21 cellular contexts compared by ENCODE assay signal in the genomic region with DNA sequence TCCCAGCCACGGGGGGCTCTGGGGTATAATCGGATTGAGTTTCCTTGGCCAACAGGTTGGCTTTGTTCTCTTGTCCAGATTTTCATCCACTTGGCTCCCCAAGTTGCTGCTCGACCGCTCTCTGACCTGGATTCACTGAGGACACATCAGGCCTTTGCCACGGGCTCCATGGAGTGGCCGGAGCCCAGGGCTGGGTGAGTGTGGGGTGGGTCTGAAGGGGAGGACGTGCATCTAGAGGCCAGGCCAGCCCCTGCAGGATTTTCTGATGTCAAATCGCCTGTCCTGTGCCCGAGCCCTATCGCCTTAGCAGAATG.
"Had no signal": no experiment of that assay in that cellular context is flagged by ENCODE, and none has a peak within 500 bp of the region (broad histone marks: within the 10 kb centered on the region; RNA-seq: fewer than 3 reads in every experiment).

No MANE protein-coding gene starts in this region.

- H3K27ac ChIP-seq: foreskin keratinocyte, neutrophil, right lobe of liver, spleen, transverse colon had no signal

- H3K4me3 Mint-ChIP-seq: dendritic cell treated with granulocyte-macrophage colony-stimulating factor and Interleukin-4, amounts not matched to agents 40 ng/mL and 50 ng/mL, for 4 days; nephron; stimulated activated naive B cell treated with anti-CD40 and anti-IgM and Interleukin-4, amounts not matched to agents 10 μg/mL and 1 μg/mL and 100 μg/mL, for 72 hours; stimulated activated naive CD8-positive, alpha-beta T cell treated with anti-CD3 and anti-CD28 coated beads, Interleukin-15, amount 100 ng/mL, for 72 hours had no signal

- H3K9me3 ChIP-seq: neutrophil, psoas muscle, right lobe of liver, spleen, thoracic aorta, transverse colon had no signal

- H3K36me3 Mint-ChIP-seq: naive B cell; stimulated activated naive B cell treated with anti-CD40 and anti-IgM and Interleukin-4, amounts not matched to agents 10 μg/mL and 1 μg/mL and 100 μg/mL, for 72 hours had no signal

- H3K4me1 Mint-ChIP-seq: stimulated activated naive CD8-positive, alpha-beta T cell treated with anti-CD3 and anti-CD28 coated beads, Interleukin-15, amount 100 ng/mL, for 72 hours had no signal

- H3K27me3 Mint-ChIP-seq: dendritic cell treated with granulocyte-macrophage colony-stimulating factor and Interleukin-4, amounts not matched to agents 40 ng/mL and 50 ng/mL, for 4 days; naive B cell; stimulated activated naive B cell treated with anti-CD40 and anti-IgM and Interleukin-4, amounts not matched to agents 10 μg/mL and 1 μg/mL and 100 μg/mL, for 72 hours; stimulated activated naive CD8-positive, alpha-beta T cell treated with anti-CD3 and anti-CD28 coated beads, Interleukin-15, amount 100 ng/mL, for 72 hours had no signal

- H3K4me3 ChIP-seq: lung, psoas muscle, right lobe of liver, spleen, thoracic aorta, transverse colon had no signal

- FAIRE-seq: colon had no signal

- ATAC-seq: foreskin keratinocyte; left colon; left ventricle myocardium superior; right lobe of liver; stimulated activated naive B cell treated with anti-CD40 and anti-IgM and Interleukin-4, amounts not matched to agents 10 μg/mL and 1 μg/mL and 100 μg/mL, for 72 hours; stimulated activated naive CD8-positive, alpha-beta T cell treated with anti-CD3 and anti-CD28 coated beads, Interleukin-15, amount 100 ng/mL, for 72 hours had no signal

- H3K36me3 ChIP-seq: neutrophil, right lobe of liver, spleen, thoracic aorta, transverse colon had no signal

- H3K27ac Mint-ChIP-seq: dendritic cell treated with granulocyte-macrophage colony-stimulating factor and Interleukin-4, amounts not matched to agents 40 ng/mL and 50 ng/mL, for 4 days had no signal

- H3K9me3 Mint-ChIP-seq: dendritic cell treated with granulocyte-macrophage colony-stimulating factor and Interleukin-4, amounts not matched to agents 40 ng/mL and 50 ng/mL, for 4 days; naive B cell; nephron; stimulated activated naive B cell treated with anti-CD40 and anti-IgM and Interleukin-4, amounts not matched to agents 10 μg/mL and 1 μg/mL and 100 μg/mL, for 72 hours; stimulated activated naive CD8-positive, alpha-beta T cell treated with anti-CD3 and anti-CD28 coated beads, Interleukin-15, amount 100 ng/mL, for 72 hours had no signal

- DNase-seq: foreskin keratinocyte; left colon; left ventricle myocardium superior; mesendoderm; naive B cell; psoas muscle; retina; right lobe of liver; spleen; stimulated activated CD4-positive, alpha-beta T cell treated with anti-CD3 and anti-CD28 coated beads, Interleukin-15, amount 100 ng/mL, for 24 hours; stimulated activated CD4-positive, alpha-beta T cell treated with anti-CD3 and anti-CD28 coated beads, Interleukin-1b, Interleukin-23, amount 100 ng/mL, for 48 hours; stimulated activated CD4-positive, alpha-beta T cell treated with anti-CD3 and anti-CD28 coated beads, Interleukin-4, amount 100 ng/mL, for 4 hours; stimulated activated naive B cell treated with anti-CD40 and anti-IgM and Interleukin-4, amounts not matched to agents 10 μg/mL and 1 μg/mL and 100 μg/mL, for 72 hours; stimulated activated naive CD8-positive, alpha-beta T cell treated with anti-CD3 and anti-CD28 coated beads, Interleukin-15, amount 100 ng/mL, for 72 hours; transverse colon had no signal

- H3K4me1 ChIP-seq: foreskin keratinocyte, right lobe of liver, transverse colon had no signal

- H3K27me3 ChIP-seq: foreskin keratinocyte, neutrophil, right lobe of liver, spleen, transverse colon had no signal
